Comparison of ENCODE assay signal across 1 cellular context in the genomic region with DNA sequence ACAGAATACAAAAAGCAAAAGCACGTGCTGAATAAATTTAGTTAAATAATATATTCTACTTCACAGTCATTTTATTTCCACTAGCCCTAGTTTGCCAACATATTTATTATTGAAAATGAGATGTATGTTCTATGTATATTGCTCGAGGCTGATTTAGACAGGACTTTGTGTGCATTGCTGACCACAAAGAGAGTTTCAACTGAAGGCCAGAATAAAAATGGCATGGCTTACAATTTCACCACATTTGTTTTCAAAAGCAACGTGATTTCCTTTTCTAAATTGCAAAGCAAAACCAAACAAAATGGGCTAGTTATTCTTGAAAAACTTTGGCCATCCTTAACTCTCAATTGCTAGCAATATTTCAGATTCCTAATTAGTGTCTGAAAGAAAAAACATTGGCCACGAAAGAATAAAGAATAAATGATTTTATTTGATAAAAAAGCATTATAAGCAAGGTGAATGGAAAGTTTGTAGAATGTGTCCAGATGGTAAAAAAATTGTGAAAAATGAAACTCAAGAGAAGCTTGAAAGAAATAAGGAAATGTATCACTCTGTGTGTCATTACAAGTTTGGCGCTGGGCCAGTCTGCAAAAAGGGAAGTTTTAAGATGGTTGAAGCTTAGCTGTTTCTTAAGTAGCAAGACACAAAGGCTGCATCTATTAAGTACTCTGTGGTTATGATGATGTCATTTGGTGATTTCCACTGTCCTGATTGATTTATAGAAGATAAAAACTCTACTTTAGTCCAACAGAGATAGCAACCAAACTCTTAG.
TF ChIP-seq lines count a peak whose summit lies in the region.

No MANE protein-coding gene starts in this region.

TF ChIP-seq in GM12878, 131 proteins besides CTCF, POLR2A, EP300 and RAD21 (continued from another document):
- TF ChIP-seq, protein P1, sequence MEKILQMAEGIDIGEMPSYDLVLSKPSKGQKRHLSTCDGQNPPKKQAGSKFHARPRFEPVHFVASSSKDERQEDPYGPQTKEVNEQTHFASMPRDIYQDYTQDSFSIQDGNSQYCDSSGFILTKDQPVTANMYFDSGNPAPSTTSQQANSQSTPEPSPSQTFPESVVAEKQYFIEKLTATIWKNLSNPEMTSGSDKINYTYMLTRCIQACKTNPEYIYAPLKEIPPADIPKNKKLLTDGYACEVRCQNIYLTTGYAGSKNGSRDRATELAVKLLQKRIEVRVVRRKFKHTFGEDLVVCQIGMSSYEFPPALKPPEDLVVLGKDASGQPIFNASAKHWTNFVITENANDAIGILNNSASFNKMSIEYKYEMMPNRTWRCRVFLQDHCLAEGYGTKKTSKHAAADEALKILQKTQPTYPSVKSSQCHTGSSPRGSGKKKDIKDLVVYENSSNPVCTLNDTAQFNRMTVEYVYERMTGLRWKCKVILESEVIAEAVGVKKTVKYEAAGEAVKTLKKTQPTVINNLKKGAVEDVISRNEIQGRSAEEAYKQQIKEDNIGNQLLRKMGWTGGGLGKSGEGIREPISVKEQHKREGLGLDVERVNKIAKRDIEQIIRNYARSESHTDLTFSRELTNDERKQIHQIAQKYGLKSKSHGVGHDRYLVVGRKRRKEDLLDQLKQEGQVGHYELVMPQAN (conservative IDR thresholded peaks at IDR 0.05), result no peak
- TF ChIP-seq TCF7 (IDR thresholded peaks at IDR 0.05; ENCODE audit: borderline replicate concordance), result peak; percentile 29; the same call in 1 of the 2 replicates
- TF ChIP-seq TAF1 (IDR thresholded peaks at IDR 0.05; ENCODE audit: borderline replicate concordance, low read depth, low read length), result no peak
- TF ChIP-seq SMAD1 (IDR thresholded peaks at IDR 0.05; ENCODE audit: low read depth, partially characterized antibody), result peak; percentile 99
- no peak for TF ChIP-seq EGR1 (IDR thresholded peaks at IDR 0.05; ENCODE audit: borderline replicate concordance in 1 of 2, low read depth in 2 of 2, low read length in 2 of 2)
- peak; percentile 66; the same call in 1 of the 2 replicates for TF ChIP-seq SPI1 (IDR thresholded peaks at IDR 0.05; ENCODE audit: borderline replicate concordance, insufficient read depth, low read depth, low read length)
- TF ChIP-seq EED (IDR thresholded peaks at IDR 0.05; ENCODE audit: low read depth), result peak; percentile 59
- TF ChIP-seq BCL11A (IDR thresholded peaks at IDR 0.05; ENCODE audit: low read depth, low read length), result peak; percentile 96
- peak; percentile 67; the same call in 1 of the 2 replicates for TF ChIP-seq CBX5 (IDR thresholded peaks at IDR 0.05; ENCODE audit: low read depth)
- TF ChIP-seq TCF3 (IDR thresholded peaks at IDR 0.05; ENCODE audit: borderline replicate concordance, insufficient read depth, low read depth, low read length), result no peak
- TF ChIP-seq, protein P2, sequence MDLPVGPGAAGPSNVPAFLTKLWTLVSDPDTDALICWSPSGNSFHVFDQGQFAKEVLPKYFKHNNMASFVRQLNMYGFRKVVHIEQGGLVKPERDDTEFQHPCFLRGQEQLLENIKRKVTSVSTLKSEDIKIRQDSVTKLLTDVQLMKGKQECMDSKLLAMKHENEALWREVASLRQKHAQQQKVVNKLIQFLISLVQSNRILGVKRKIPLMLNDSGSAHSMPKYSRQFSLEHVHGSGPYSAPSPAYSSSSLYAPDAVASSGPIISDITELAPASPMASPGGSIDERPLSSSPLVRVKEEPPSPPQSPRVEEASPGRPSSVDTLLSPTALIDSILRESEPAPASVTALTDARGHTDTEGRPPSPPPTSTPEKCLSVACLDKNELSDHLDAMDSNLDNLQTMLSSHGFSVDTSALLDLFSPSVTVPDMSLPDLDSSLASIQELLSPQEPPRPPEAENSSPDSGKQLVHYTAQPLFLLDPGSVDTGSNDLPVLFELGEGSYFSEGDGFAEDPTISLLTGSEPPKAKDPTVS (IDR thresholded peaks at IDR 0.05; ENCODE audit: low read depth, low read length), result no peak
- peak; percentile 30; the same call in 1 of the 2 replicates for TF ChIP-seq SMC3 (IDR thresholded peaks at IDR 0.05; ENCODE audit: borderline replicate concordance, low read length)
- 0 out of 2 replicates have a peak, but pooled peaks have one; percentile 77 for TF ChIP-seq RCOR1 (conservative IDR thresholded peaks at IDR 0.05; ENCODE audit: low read depth, low read length)
- TF ChIP-seq RUNX3 (IDR thresholded peaks at IDR 0.05; ENCODE audit: low read length), result peak; percentile 98
- TF ChIP-seq IKZF2 (IDR thresholded peaks at IDR 0.05), result peak; percentile 63 to 74; a peak in 3 of 4 replicates
- TF ChIP-seq ZSCAN29 (IDR thresholded peaks at IDR 0.05), result no peak
- TF ChIP-seq, protein P3, sequence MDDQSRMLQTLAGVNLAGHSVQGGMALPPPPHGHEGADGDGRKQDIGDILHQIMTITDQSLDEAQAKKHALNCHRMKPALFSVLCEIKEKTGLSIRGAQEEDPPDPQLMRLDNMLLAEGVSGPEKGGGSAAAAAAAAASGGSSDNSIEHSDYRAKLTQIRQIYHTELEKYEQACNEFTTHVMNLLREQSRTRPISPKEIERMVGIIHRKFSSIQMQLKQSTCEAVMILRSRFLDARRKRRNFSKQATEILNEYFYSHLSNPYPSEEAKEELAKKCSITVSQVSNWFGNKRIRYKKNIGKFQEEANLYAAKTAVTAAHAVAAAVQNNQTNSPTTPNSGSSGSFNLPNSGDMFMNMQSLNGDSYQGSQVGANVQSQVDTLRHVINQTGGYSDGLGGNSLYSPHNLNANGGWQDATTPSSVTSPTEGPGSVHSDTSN (IDR thresholded peaks at IDR 0.05; ENCODE audit: insufficient replicate concordance, low read depth, low read length), result no peak
